In genomic region chrX:9530848-9531274, GRCh38 we compare ENCODE assay signal across 8 cellular contexts.
A peak's percentile ranks its signal among the peaks of the same experiment; 100 is the strongest.
DNase-seq lines count a peak whose midpoint lies in the region; ATAC-seq, FAIRE-seq and TF ChIP-seq lines count a peak whose summit lies in the region.

No MANE protein-coding gene starts in this region.

- H3F3A ChIP-seq in DOHH2 (ENCODE audit: control insufficient read depth, insufficient read depth), result no peaks in the 10 kb centered on the region

- TF ChIP-seq EP300 in K562 (IDR thresholded peaks at IDR 0.05; ENCODE audit: low read length), result no peak

- H3K9me3 ChIP-seq in DOHH2 (ENCODE audit: control insufficient read depth, insufficient read depth, low read length) (no peaks in the 10 kb centered on the region), K562 (replicated peaks; ENCODE audit: control insufficient read depth, insufficient read depth, low read depth, low read length) (no peaks in the 10 kb centered on the region)

- TF ChIP-seq CTCF in DOHH2 (IDR thresholded peaks at IDR 0.05; ENCODE audit: low read depth, low read length, poor library complexity, severe bottlenecking) (no peak), K562 (IDR thresholded peaks at IDR 0.05 in 2 of 3, conservative IDR thresholded peaks at IDR 0.05 in 1 of 3; ENCODE audit: insufficient read depth in 2 of 3, low read depth in 1 of 3, low read length in 3 of 3) (no peak)

- no peaks in the 10 kb centered on the region for H3K36me3 Mint-ChIP-seq in immature natural killer cell

- POLR2A ChIA-PET in K562 (lab: Yijun Ruan, JAX), result interaction anchor here (1.0 kb wide), 1 partner anchor 8 kb away, joined by 3 read pairs; no protein-coding TSS in a partner anchor

- peaks cover 0 to 13% (median 5%) of the 10 kb centered on the region in 3 donors for H3K27me3 Mint-ChIP-seq in immature natural killer cell (ENCODE audit: low read depth in 3 of 3)

- no peaks in the 10 kb centered on the region for H3K27me3 ChIP-seq in DOHH2 (ENCODE audit: control insufficient read depth, low read length)
- no peaks in the 10 kb centered on the region for H3K27me3 ChIP-seq in K562 (ENCODE audit: control insufficient read depth in 2 of 2, insufficient read depth in 2 of 2, low read length in 2 of 2)

- peaks cover 70% of the 10 kb centered on the region for H3K4me1 ChIP-seq in DOHH2 (ENCODE audit: control insufficient read depth, low read length)
- peaks cover 13 to 20% of the 10 kb centered on the region in 2 experiments; a peak in 4 of 5 replicates for H3K4me1 ChIP-seq in K562 (replicated peaks in 1 of 2; ENCODE audit: control insufficient read depth in 2 of 2, insufficient read depth in 2 of 2, low read length in 2 of 2)

- CTCF ChIA-PET in K562 (lab: Yijun Ruan, JAX; ENCODE audit: low intra/inter-chr PET ratio), result no interaction called here

- H3K4me2 ChIP-seq in DOHH2 (ENCODE audit: low read length) (peak overlapping the region; percentile 69), K562 (ENCODE audit: insufficient read depth, low read length) (peak overlapping the region; percentile 24; the same call in 1 of the 2 replicates)

- H3K36me3 ChIP-seq in DOHH2 (ENCODE audit: control insufficient read depth, low read length) (no peaks in the 10 kb centered on the region), K562 (ENCODE audit: control insufficient read depth, insufficient read depth, low read length) (no peaks in the 10 kb centered on the region; the same call in 2 of the 3 replicates)

- BruUV-seq in K562 (replicated peaks; lab: Mats Ljungman, UMichigan), result no TSS peak

- peaks cover 36 to 51% of the 10 kb centered on the region in 2 donors for H3K4me1 Mint-ChIP-seq in immature natural killer cell

- peak overlapping the region in 3 of 6 donors; percentile 29 to 68 (median 63) for H3K27ac Mint-ChIP-seq in immature natural killer cell

- no peak for TF ChIP-seq RAD21 in K562 (CRISPR knock-in tag; conservative IDR thresholded peaks at IDR 0.05 in 1 of 2, IDR thresholded peaks at IDR 0.05 in 1 of 2)

- peak; percentile 75 for DNase-seq in GOT3 (lab: John Stamatoyannopoulos, UW)
- DNase-seq in NCI-H128 (lab: John Stamatoyannopoulos, UW; ENCODE audit: unreplicated experiment), result peak; percentile 30
- peak; percentile 40 for DNase-seq in T-helper 9 cell
- DNase-seq in K562 (ENCODE audit: extremely low read depth in 1 of 4, low spot score in 3 of 4), result peak; percentile 67 to 85 (median 75)
- DNase-seq in immature natural killer cell, result peak; percentile 43 to 58 (median 44)
- peak; percentile 11 to 38 for DNase-seq in stimulated activated CD4-positive, alpha-beta T cell treated with anti-CD3 and anti-CD28 coated beads, Interleukin-15, amount 100 ng/mL, for 48 hours (ENCODE audit: low read depth in 2 of 2)
- DNase-seq in NOMO-1 treated with dmso at 0.1 percent for 144 hours (lab: John Stamatoyannopoulos, UW; ENCODE audit: unreplicated experiment), result no peak

- H3K4me3 Mint-ChIP-seq in immature natural killer cell, result peak overlapping the region; percentile 54 to 85 (median 76)

- no peak for TF ChIP-seq POLR2A in K562 (conservative IDR thresholded peaks at IDR 0.05)

- intact Hi-C loops in K562 (cut with micrococcal nuclease), result loop anchor here (2.0 kb wide), 1 partner anchor 14 kb away; no protein-coding TSS in a partner anchor

- H3K9me3 Mint-ChIP-seq in immature natural killer cell, result peaks cover 0 to 3% (median 0%) of the 10 kb centered on the region in 6 donors

- H3K27ac ChIP-seq in DOHH2 (ENCODE audit: low read depth, low read length), result peak overlapping the region; percentile 64
- H3K27ac ChIP-seq in K562 (ENCODE audit: extremely low read depth, low read depth, low read length), result no peak overlapping the region

- no peaks in the 10 kb centered on the region for H3K9me2 ChIP-seq in DOHH2 (replicated peaks; ENCODE audit: control insufficient read depth, low read length)

- peaks cover 44% of the 10 kb centered on the region for H3K79me2 ChIP-seq in DOHH2 (ENCODE audit: control insufficient read depth, low read length)
- peaks cover 70% of the 10 kb centered on the region for H3K79me2 ChIP-seq in K562 (ENCODE audit: control insufficient read depth, insufficient read depth, low read length)

- WGBS in K562 (ENCODE audit: insufficient coverage, low coverage, missing lambda C conversion rate), result 0% methylated on average over 9 of the region's 9 CpGs

- in situ Hi-C loops in K562 (cut with MboI), result no loop called here

- no peak overlapping the region for H2AFZ ChIP-seq in K562 (ENCODE audit: low read depth, low read length)

- H3K9ac ChIP-seq in K562 (ENCODE audit: insufficient read depth in 1 of 2, low read depth in 2 of 2, low read length in 2 of 2), result no peak overlapping the region

- peak; percentile 91 for FAIRE-seq in K562 (lab: Jason Lieb, UNC)

- peak; percentile 97 for ATAC-seq in K562

- H3K9me1 ChIP-seq in K562 (ENCODE audit: control insufficient read depth, insufficient read depth, low read length), result no peaks in the 10 kb centered on the region

- peak overlapping the region; percentile 62 for H3K4me3 ChIP-seq in DOHH2 (ENCODE audit: low read length)
- no peak overlapping the region for H3K4me3 ChIP-seq in K562

- H4K20me1 ChIP-seq in DOHH2 (ENCODE audit: control insufficient read depth, insufficient read depth, low read depth, low read length), result no peaks in the 10 kb centered on the region
- peaks cover 33% of the 10 kb centered on the region for H4K20me1 ChIP-seq in K562 (replicated peaks; ENCODE audit: control insufficient read depth, insufficient read depth, low read length)

TF ChIP-seq in K562, 482 proteins besides CTCF, POLR2A, EP300 and RAD21 (continues in another document):
- TF ChIP-seq CXXC5 (CRISPR knock-in tag; IDR thresholded peaks at IDR 0.05) (no peak), BRD4 (IDR thresholded peaks at IDR 0.05) (no peak), ARHGAP35 (IDR thresholded peaks at IDR 0.05; ENCODE audit: partially characterized antibody) (no peak), PATZ1 (CRISPR knock-in tag; IDR thresholded peaks at IDR 0.05; ENCODE audit: borderline replicate concordance) (no peak), ATF1 (CRISPR knock-in tag; IDR thresholded peaks at IDR 0.05) (no peak), ATF1 (tag; IDR thresholded peaks at IDR 0.05) (no peak), MAFG (tag; conservative IDR thresholded peaks at IDR 0.05) (no peak), BRF1 (IDR thresholded peaks at IDR 0.05; ENCODE audit: borderline replicate concordance, extremely low read depth, insufficient read length) (no peak), ZSCAN32 (CRISPR knock-in tag; IDR thresholded peaks at IDR 0.05) (no peak), VEZF1 (CRISPR knock-in tag; IDR thresholded peaks at IDR 0.05) (peak; percentile 67), NCOA4 (IDR thresholded peaks at IDR 0.05; ENCODE audit: partially characterized antibody) (no peak), SRSF1 (IDR thresholded peaks at IDR 0.05; ENCODE audit: low read depth, low read length) (no peak), ELF1 (tag; IDR thresholded peaks at IDR 0.05) (no peak), ESRRB (CRISPR knock-in tag; IDR thresholded peaks at IDR 0.05; ENCODE audit: borderline replicate concordance) (no peak), JUN (IDR thresholded peaks at IDR 0.05; ENCODE audit: borderline replicate concordance, low read depth, low read length) (no peak), JUN (CRISPR knock-in tag; IDR thresholded peaks at IDR 0.05; ENCODE audit: borderline replicate concordance) (no peak), HNRNPUL1 (IDR thresholded peaks at IDR 0.05; ENCODE audit: low read length) (no peak), CHCHD3 (CRISPR knock-in tag; IDR thresholded peaks at IDR 0.05) (no peak), BDP1 (IDR thresholded peaks at IDR 0.05; ENCODE audit: insufficient read depth, insufficient read length) (no peak), SIX5 (IDR thresholded peaks at IDR 0.05; ENCODE audit: borderline replicate concordance in 1 of 2, insufficient read depth in 1 of 2, low read depth in 1 of 2, low read length in 2 of 2) (no peak), PCBP1 (IDR thresholded peaks at IDR 0.05; ENCODE audit: low read depth, low read length, poor library complexity, severe bottlenecking) (no peak), TAF7 (tag; IDR thresholded peaks at IDR 0.05) (no peak), SP1 (CRISPR knock-in tag; IDR thresholded peaks at IDR 0.05) (peak; percentile 25; the same call in 1 of the 2 replicates), ZFX (CRISPR knock-in tag; IDR thresholded peaks at IDR 0.05) (no peak), FOSL1 (tag; conservative IDR thresholded peaks at IDR 0.05) (no peak)
